ENCODE assay signal across 24 cellular contexts in the genomic region with DNA sequence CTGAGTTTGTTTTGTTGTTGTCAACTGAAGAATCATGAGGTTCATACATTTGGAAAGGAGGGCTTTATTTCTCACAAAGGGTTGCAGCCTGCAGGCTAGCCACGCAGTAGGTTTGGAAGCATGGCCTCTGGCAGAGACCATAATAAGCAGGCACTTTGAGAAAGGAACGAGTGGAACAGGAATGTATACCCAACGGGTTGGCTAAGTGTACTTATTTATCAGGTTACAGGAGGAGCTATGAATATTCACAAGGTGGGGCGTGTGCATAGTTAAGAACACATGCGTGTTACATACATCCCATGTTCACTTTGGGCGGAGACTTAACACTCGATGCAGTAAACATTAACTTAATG. TPM values are rescaled to one million over a fixed set of nuclear protein-coding genes. Genes with fewer than 3 reads are reported as not detected.
"Had no signal": no experiment of that assay in that cellular context is flagged by ENCODE, and none has a peak within 500 bp of the region (broad histone marks: within the 10 kb centered on the region; RNA-seq: fewer than 3 reads in every experiment).

No MANE protein-coding gene starts in this region.

- H3K27me3 ChIP-seq: Peyer's patch, SJSA1 had no signal

- H3K36me3 ChIP-seq: adrenal gland, Peyer's patch, SJSA1 had no signal

- H3K4me1 Mint-ChIP-seq: activated B cell treated with CpG ODN at 0.5 μM for 24 hours; activated naive CD8-positive, alpha-beta T cell treated with anti-CD3 and anti-CD28 coated beads, Interleukin-2, amount 10 ng/mL, durations not matched to agents 7 days and 5 days; IgD-negative memory B cell had no signal

- H3K9me3 Mint-ChIP-seq: activated CD4-positive, alpha-beta T cell treated with anti-CD3 and anti-CD28 coated beads, Interleukin-2, amount 10 ng/mL, durations not matched to agents 24 days and 14 days had no signal

- H3K27ac ChIP-seq: adrenal gland, Peyer's patch, RWPE1, SJSA1 had no signal

- H3K27ac Mint-ChIP-seq: activated B cell treated with CpG ODN at 0.5 μM for 24 hours; activated CD4-positive, alpha-beta memory T cell treated with anti-CD3 and anti-CD28 coated beads for 36 hours; activated CD4-positive, alpha-beta T cell treated with anti-CD3 and anti-CD28 coated beads, Interleukin-2, amount 10 ng/mL, durations not matched to agents 24 days and 14 days; activated naive CD8-positive, alpha-beta T cell treated with anti-CD3 and anti-CD28 coated beads, Interleukin-2, amount 10 ng/mL, durations not matched to agents 7 days and 5 days; IgD-negative memory B cell; T-helper 1 cell treated with Interleukin-12 subunit alpha and Interleukin-12 subunit beta and Interleukin-4 antibody, amounts not matched to agents 30 μg/mL and 1 μg/mL, for 36 hours had no signal

- H3K9me3 ChIP-seq: adrenal gland, Peyer's patch, SJSA1 had no signal

- DNase-seq: activated B cell treated with CpG ODN at 0.5 μM for 24 hours; activated CD4-positive, alpha-beta memory T cell treated with anti-CD3 and anti-CD28 coated beads for 36 hours; activated CD4-positive, alpha-beta T cell treated with anti-CD3 and anti-CD28 coated beads for 1 hour; activated CD4-positive, alpha-beta T cell treated with anti-CD3 and anti-CD28 coated beads, Interleukin-2, amount 10 ng/mL, durations not matched to agents 24 days and 14 days; activated naive CD4-positive, alpha-beta T cell treated with anti-CD3 and anti-CD28 coated beads, Interleukin-2, amount 50 U/mL, for 16 hours; activated naive CD8-positive, alpha-beta T cell treated with anti-CD3 and anti-CD28 coated beads, Interleukin-2, amount 10 ng/mL, durations not matched to agents 7 days and 5 days; activated T-cell treated with anti-CD3 and anti-CD28 coated beads, Interleukin-2, amount 50 U/mL, for 1 hour; anterior cingulate cortex; central memory CD4-positive, alpha-beta T cell; KG1; NCI-H1092; NCI-H1417; NCI-H1930; NCI-H510A treated with DMSO at 0.1 percent for 48 hours; NCI-H69; NK-92 treated with Interleukin-12 subunit alpha and Interleukin-12 subunit beta, amount 100 ng/mL, for 24 hours; OCI-M1; SHP77 had no signal

- H3K36me3 Mint-ChIP-seq: activated CD4-positive, alpha-beta memory T cell treated with anti-CD3 and anti-CD28 coated beads for 36 hours; activated naive CD8-positive, alpha-beta T cell treated with anti-CD3 and anti-CD28 coated beads, Interleukin-2, amount 10 ng/mL, durations not matched to agents 7 days and 5 days; IgD-negative memory B cell had no signal

- H3K4me1 ChIP-seq: adrenal gland, Peyer's patch had no signal

- H3K4me3 ChIP-seq: adrenal gland, Peyer's patch, SJSA1 had no signal

- H3K4me3 Mint-ChIP-seq: activated B cell treated with CpG ODN at 0.5 μM for 24 hours; activated CD4-positive, alpha-beta memory T cell treated with anti-CD3 and anti-CD28 coated beads for 36 hours; activated CD4-positive, alpha-beta T cell treated with anti-CD3 and anti-CD28 coated beads, Interleukin-2, amount 10 ng/mL, durations not matched to agents 24 days and 14 days; activated naive CD8-positive, alpha-beta T cell treated with anti-CD3 and anti-CD28 coated beads, Interleukin-2, amount 10 ng/mL, durations not matched to agents 7 days and 5 days; IgD-negative memory B cell; T-helper 1 cell treated with Interleukin-12 subunit alpha and Interleukin-12 subunit beta and Interleukin-4 antibody, amounts not matched to agents 30 μg/mL and 1 μg/mL, for 36 hours had no signal

RNA-seq across cellular contexts. Expression of a gene that starts 30.1 kb away (rescaled TPM):
- polyA plus RNA-seq: IgD-negative memory B cell had no signal
